ENCODE assay signal across 8 cellular contexts in the genomic region with DNA sequence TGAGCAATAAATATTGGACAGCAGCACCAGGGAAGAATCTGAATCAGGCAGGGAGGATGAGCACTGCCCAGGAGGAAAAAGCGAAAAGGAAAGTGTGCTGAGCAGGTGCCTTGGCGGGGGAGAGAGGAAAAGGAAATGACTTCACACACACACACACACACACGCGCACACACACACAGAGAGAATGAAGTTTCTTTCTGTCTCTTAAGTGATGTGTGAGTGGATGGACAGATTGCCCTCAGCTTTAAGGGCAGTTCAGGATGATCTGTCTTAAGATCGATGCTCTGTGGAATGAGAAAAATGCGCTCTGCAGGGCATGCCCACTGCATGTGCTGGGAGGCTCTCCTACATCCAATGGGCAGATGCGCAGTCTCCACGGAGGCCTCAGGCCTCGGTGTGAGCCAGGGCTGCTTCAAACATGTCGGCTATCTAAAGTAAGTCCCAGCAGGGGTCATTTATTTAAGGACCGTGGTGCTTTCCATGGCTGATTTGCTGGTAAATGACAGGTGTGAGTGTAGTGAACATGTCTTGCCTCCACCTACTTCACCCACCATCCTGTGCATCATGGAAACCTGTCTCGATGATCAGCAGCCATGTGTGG. TPM values are rescaled to one million over a fixed set of nuclear protein-coding genes. Genes with fewer than 3 reads are reported as not detected.
A peak's percentile ranks its signal among the peaks of the same experiment; 100 is the strongest.
DNase-seq lines count a peak whose midpoint lies in the region; ATAC-seq, FAIRE-seq and TF ChIP-seq lines count a peak whose summit lies in the region.

No MANE protein-coding gene starts in this region.

- intact Hi-C loops in HepG2 (cut with micrococcal nuclease; ENCODE audit: unreplicated experiment) = loop anchor here (2.0 to 10.0 kb wide), 2 partner anchors 88 to 262 kb away; partner anchors contain the start of genes MASTL, RAB18 and YME1L1

- H3K4me1 ChIP-seq in HepG2 (ENCODE audit: insufficient read depth, low read length) = peaks cover 39% of the 10 kb centered on the region

- peak; percentile 29 for ATAC-seq in HG02852 (IDR thresholded peaks at IDR 0.05; ENCODE audit: unreplicated experiment)
- peak; percentile 9; the same call in 2 of the 3 replicates for ATAC-seq in HepG2

- H3K79me2 ChIP-seq in HepG2 (ENCODE audit: insufficient read depth, low read length) = peaks cover 16% of the 10 kb centered on the region

- in situ Hi-C loops in HepG2 (cut with HindIII; ENCODE audit: extremely low pct_ligation_motif_present, low pct_unique_long_range_greater_than_20kb) = no loop called here

- no peaks in the 10 kb centered on the region for H3K27me3 ChIP-seq in HepG2 (ENCODE audit: control insufficient read depth in 1 of 2, insufficient read depth in 2 of 2, low read length in 2 of 2)

- H4K20me1 ChIP-seq in HepG2 (ENCODE audit: insufficient read depth, low read length) = no peaks in the 10 kb centered on the region

- no peak for TF ChIP-seq CTCF in HepG2 (CRISPR knock-in tag; IDR thresholded peaks at IDR 0.05)

- H3K4me2 ChIP-seq in HepG2 (ENCODE audit: low read depth, low read length) = peak overlapping the region; percentile 87

- POLR2A ChIA-PET in HepG2 (lab: Yijun Ruan, JAX) = interaction anchor here (1.2 to 1.8 kb wide), 5 partner anchors 15 to 115 kb away, joined by 3 to 7 read pairs (median 3); no protein-coding TSS in a partner anchor

- no peak for TF ChIP-seq RAD21 in HepG2 (CRISPR knock-in tag; IDR thresholded peaks at IDR 0.05)

- peak overlapping the region; percentile 97 for H3K27ac ChIP-seq in HepG2 (ENCODE audit: extremely low read length, insufficient read depth, low read length)

- FAIRE-seq in HepG2 (lab: Jason Lieb, UNC) = peak; percentile 49

- no peak for TF ChIP-seq EP300 in HepG2 (IDR thresholded peaks at IDR 0.05; ENCODE audit: low read depth in 2 of 2, low read length in 2 of 2)
- no peak for TF ChIP-seq EP300 in HepG2 (CRISPR knock-in tag; IDR thresholded peaks at IDR 0.05; ENCODE audit: borderline replicate concordance)

- 10% methylated on average over 11 of the region's 12 CpGs for WGBS in HepG2 (ENCODE audit: low lambda C conversion rate)

- BruUV-seq in HepG2 (replicated peaks; lab: Mats Ljungman, UMichigan) = no TSS peak

- no peaks in the 10 kb centered on the region for H3K36me3 ChIP-seq in HepG2 (replicated peaks in 1 of 2; ENCODE audit: control insufficient read depth in 1 of 2, insufficient read depth in 2 of 2, low read length in 2 of 2)

- no peaks in the 10 kb centered on the region for H3K9me3 ChIP-seq in HepG2 (ENCODE audit: low read length)

- TF ChIP-seq POLR2A in HepG2 (IDR thresholded peaks at IDR 0.05; ENCODE audit: insufficient read depth in 1 of 2, low read depth in 2 of 2, low read length in 2 of 2) = peak; percentile 77

- CTCF ChIA-PET in HepG2 (lab: Yijun Ruan, JAX; ENCODE audit: low intra/inter-chr PET ratio, low total read pairs) = no interaction called here

- H3K4me3 ChIP-seq in HepG2 (replicated peaks in 1 of 3; ENCODE audit: insufficient read depth in 1 of 3, low read depth in 2 of 3, low read length in 3 of 3) = peak overlapping the region; percentile 86 to 95 (median 92)

- DNase-seq in NCI-H1105 treated with DMSO at 0.1 percent for 48 hours (lab: John Stamatoyannopoulos, UW) = peak; percentile 36
- no peak for DNase-seq in NCI-H1105 (lab: John Stamatoyannopoulos, UW)
- peak; percentile 79 for DNase-seq in NCI-H446 treated with DMSO at 0.1 percent for 48 hours (lab: John Stamatoyannopoulos, UW)
- DNase-seq in activated CD4-positive, alpha-beta T cell treated with anti-CD3 and anti-CD28 coated beads for 4 hours = peak; percentile 63 to 72
- peak; percentile 88 to 93 for DNase-seq in dermis microvascular lymphatic vessel endothelial cell (ENCODE audit: low read depth in 2 of 2)
- DNase-seq in HepG2 (ENCODE audit: low spot score) = peak; percentile 61
- peak; percentile 69 for DNase-seq in stimulated activated CD4-positive, alpha-beta T cell treated with anti-CD3 and anti-CD28 coated beads, Interleukin-2, amount 100 ng/mL, for 4 hours (ENCODE audit: low read depth)

- H2AFZ ChIP-seq in HepG2 (ENCODE audit: low read length) = peak overlapping the region; percentile 49

- H3K9ac ChIP-seq in HepG2 (ENCODE audit: insufficient read depth, low read depth, low read length) = peak overlapping the region; percentile 83

TF ChIP-seq in HepG2, 621 proteins besides CTCF, POLR2A, EP300 and RAD21 (continues in another document):
- TF ChIP-seq NFE2 (CRISPR knock-in tag; IDR thresholded peaks at IDR 0.05) (no peak), EZH2 (conservative IDR thresholded peaks at IDR 0.05; ENCODE audit: low read depth, low read length) (no peak), TEAD3 (CRISPR knock-in tag; optimal IDR thresholded peaks at IDR 0.05; ENCODE audit: borderline replicate concordance) (peak; percentile 83), NR3C1 (CRISPR knock-in tag; IDR thresholded peaks at IDR 0.05) (no peak), IKZF1 (IDR thresholded peaks at IDR 0.05) (no peak)

RNA-seq across cellular contexts. Expression of gene ACBD5, which starts 2.5 kb away (rescaled TPM):
- total RNA-seq in dermis microvascular lymphatic vessel endothelial cell (14.6 and 19.1 TPM in 2 replicates), HepG2 (2016; rRNA removed; fragmentation: Illumina TruSeq; extraction: Trizol) (14.8 and 21.4 TPM in 2 replicates)
- 1.5 and 1.9 TPM in 2 replicates for total RNA-seq in HepG2 (2016; cell fraction: cytosol; rRNA removed; fragmentation: Illumina TruSeq; extraction: Trizol; ENCODE audit: low read depth)
- 14.2 and 19.3 TPM in 2 replicates for total RNA-seq in HepG2 (2016; cell fraction: insoluble cytoplasmic fraction; rRNA removed; fragmentation: Illumina TruSeq; extraction: Trizol)
- total RNA-seq in HepG2 (2016; cell fraction: membrane; rRNA removed; fragmentation: Illumina TruSeq; extraction: Trizol) = 6.0 and 6.5 TPM in 2 replicates
- 9.3 and 12.6 TPM in 2 replicates for total RNA-seq in HepG2 (2016; cell fraction: nucleus; rRNA removed; fragmentation: Illumina TruSeq; extraction: Trizol)
- polyA plus RNA-seq in HepG2 (2011; rRNA removed) = 9.1 and 10.3 TPM in 2 replicates
- 5.0 and 7.1 TPM in 2 replicates for polyA plus RNA-seq in HepG2 (2011; cell fraction: cytosol; rRNA removed)
- polyA plus RNA-seq in HepG2 (2011; cell fraction: nucleus; rRNA removed) = 4.6 and 5.0 TPM in 2 replicates
- polyA plus RNA-seq in HepG2 (2012) = 12.0 and 15.3 TPM in 2 replicates
- 0.67 and 0.87 TPM in 2 replicates for polyA plus RNA-seq in HepG2 (2016; cell fraction: cytosol; fragmentation: Illumina TruSeq; extraction: Trizol; ENCODE audit: low read depth)
- 12.6 and 14.1 TPM in 2 replicates for polyA plus RNA-seq in HepG2 (2016; cell fraction: insoluble cytoplasmic fraction; fragmentation: Illumina TruSeq; extraction: Trizol; ENCODE audit: low read depth)
- 2.3 and 2.7 TPM in 2 replicates for polyA plus RNA-seq in HepG2 (2016; cell fraction: membrane; fragmentation: Illumina TruSeq; extraction: Trizol; ENCODE audit: low read depth)
- 11.3 and 11.8 TPM in 2 replicates for polyA plus RNA-seq in HepG2 (2016; cell fraction: nucleus; fragmentation: Illumina TruSeq; extraction: Trizol; ENCODE audit: insufficient read depth, low read depth)
- 4.6 and 10.7 TPM in 2 replicates for polyA minus RNA-seq in HepG2 (2011; rRNA and poly(A)+ RNA removed; ENCODE audit: low replicate concordance)
- polyA minus RNA-seq in HepG2 (2011; cell fraction: cytosol; rRNA and poly(A)+ RNA removed) = 8.6 and 10.7 TPM in 2 replicates
- polyA minus RNA-seq in HepG2 (2011; cell fraction: nucleus; rRNA and poly(A)+ RNA removed) = 13.4 and 13.8 TPM in 2 replicates
